In the genomic region with DNA sequence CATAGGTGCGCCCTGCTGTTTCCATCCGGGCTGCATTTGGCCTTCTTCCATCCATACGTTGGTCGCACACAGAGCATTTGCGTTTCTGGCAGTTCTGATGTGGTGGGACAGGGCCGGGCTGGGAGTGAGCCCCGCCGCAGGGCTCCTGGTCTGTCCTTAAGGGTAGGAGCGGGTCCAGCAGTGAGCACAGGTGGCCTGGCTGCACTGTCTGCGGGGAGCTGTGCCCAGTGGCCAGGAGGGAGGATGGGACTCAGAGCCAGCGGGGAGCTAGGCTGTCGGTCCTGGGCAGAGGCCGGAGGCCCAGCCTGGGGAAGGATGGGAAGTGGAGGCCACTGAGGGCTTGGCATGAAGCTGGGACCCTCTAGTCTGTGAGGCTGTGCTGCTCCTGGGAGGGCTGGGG, we compare ENCODE assay signal across 28 cellular contexts.
"Had no signal": no experiment of that assay in that cellular context is flagged by ENCODE, and none has a peak within 500 bp of the region (broad histone marks: within the 10 kb centered on the region; RNA-seq: fewer than 3 reads in every experiment).

No MANE protein-coding gene starts in this region.

- H3K4me3 ChIP-seq: ascending aorta, cardiac muscle cell had no signal

- H3K27me3 ChIP-seq: ascending aorta, cardiac muscle cell had no signal

- H3K27ac ChIP-seq: ascending aorta, cardiac muscle cell, WERI-Rb-1 had no signal

- H3K4me1 ChIP-seq: ascending aorta had no signal

- DNase-seq: activated CD4-positive, alpha-beta memory T cell treated with anti-CD3 and anti-CD28 coated beads, Interleukin-2, amount 10 ng/mL, durations not matched to agents 7 days and 5 days; activated CD4-positive, alpha-beta T cell treated with anti-CD3 and anti-CD28 coated beads for 1 hour; activated CD4-positive, alpha-beta T cell treated with anti-CD3 and anti-CD28 coated beads for 36 hours; activated CD4-positive, alpha-beta T cell treated with anti-CD3 and anti-CD28 coated beads for 48 hours; activated CD4-positive, alpha-beta T cell treated with anti-CD3 and anti-CD28 coated beads, Interleukin-2, amount 10 ng/mL, durations not matched to agents 7 days and 5 days; activated CD4-positive, alpha-beta T cell treated with anti-CD3 and anti-CD28 coated beads, Interleukin-2, amount 50 U/mL, for 48 hours; activated CD4-positive, CD25-positive, alpha-beta regulatory T cell; activated CD8-positive, alpha-beta memory T cell treated with anti-CD3 and anti-CD28 coated beads for 24 hours; activated CD8-positive, alpha-beta memory T cell treated with anti-CD3 and anti-CD28 coated beads, Interleukin-2, amount 10 ng/mL, durations not matched to agents 7 days and 5 days; activated CD8-positive, alpha-beta memory T cell treated with anti-CD3 and anti-CD28 coated beads, Interleukin-2, amount 50 U/mL, for 48 hours; activated CD8-positive, alpha-beta T cell treated with anti-CD3 and anti-CD28 coated beads, Interleukin-2, amount 10 ng/mL, durations not matched to agents 7 days and 5 days; activated effector memory CD4-positive, alpha-beta T cell treated with Interleukin-2 at 50 U/mL for 16 hours; activated gamma-delta T cell; activated naive CD4-positive, alpha-beta T cell treated with anti-CD3 and anti-CD28 coated beads, Interleukin-2, amount 10 ng/mL, durations not matched to agents 7 days and 5 days; activated naive CD4-positive, alpha-beta T cell treated with Interleukin-2 at 50 U/mL for 16 hours; activated naive CD8-positive, alpha-beta T cell treated with anti-CD3 and anti-CD28 coated beads, Interleukin-2, amount 10 ng/mL, durations not matched to agents 7 days and 5 days; activated naive CD8-positive, alpha-beta T cell treated with anti-CD3 and anti-CD28 coated beads, Interleukin-2, amount 50 U/mL, for 24 hours; activated T-cell treated with anti-CD3 and anti-CD28 coated beads, Interleukin-2, amount 50 U/mL, for 24 hours; activated T-cell treated with anti-CD3 and anti-CD28 coated beads, Interleukin-2, amount 50 U/mL, for 48 hours; amygdala; anterior cingulate cortex; T-helper 2 cell; T-helper 9 cell; WERI-Rb-1 had no signal

- H3K9me3 ChIP-seq: ascending aorta had no signal

- H3K36me3 ChIP-seq: ascending aorta, cardiac muscle cell, WERI-Rb-1 had no signal

- ATAC-seq: activated CD4-positive, alpha-beta T cell treated with anti-CD3 and anti-CD28 coated beads for 36 hours; activated CD4-positive, CD25-positive, alpha-beta regulatory T cell treated with anti-CD3 and anti-CD28 coated beads, Interleukin-2, amount 50 U/mL, for 24 hours; activated CD8-positive, alpha-beta memory T cell treated with anti-CD3 and anti-CD28 coated beads, Interleukin-2, amount 10 ng/mL, durations not matched to agents 7 days and 5 days; activated CD8-positive, alpha-beta T cell treated with anti-CD3 and anti-CD28 coated beads, Interleukin-2, amount 10 ng/mL, durations not matched to agents 7 days and 5 days; activated naive CD8-positive, alpha-beta T cell treated with anti-CD3 and anti-CD28 coated beads, Interleukin-2, amount 50 U/mL, for 24 hours; WTC11 had no signal
